ENCODE assay signal across 28 cellular contexts in the genomic region with DNA sequence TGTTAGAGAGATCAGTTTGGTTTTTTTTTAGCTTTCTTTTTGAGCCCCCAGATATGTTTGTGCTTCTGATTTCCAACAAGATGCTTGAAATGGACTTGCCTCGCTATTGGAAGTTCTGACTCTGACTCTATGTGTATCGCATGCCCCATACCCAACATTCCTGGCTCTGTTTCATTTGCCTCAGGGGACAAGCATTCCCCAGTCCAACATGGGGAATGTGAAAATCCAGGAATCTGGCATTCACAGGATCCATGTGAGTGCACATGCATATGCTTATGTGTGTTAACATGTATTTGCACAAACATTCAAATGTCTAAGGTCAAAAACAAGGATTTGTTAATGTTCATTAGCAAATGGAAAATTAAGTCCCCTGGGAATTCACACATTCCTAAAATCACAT.
DNase-seq lines count a peak whose midpoint lies in the region; ATAC-seq, FAIRE-seq and TF ChIP-seq lines count a peak whose summit lies in the region.
"Had no signal": no experiment of that assay in that cellular context is flagged by ENCODE, and none has a peak within 500 bp of the region (broad histone marks: within the 10 kb centered on the region; RNA-seq: fewer than 3 reads in every experiment).

No MANE protein-coding gene starts in this region.

- no peaks in the 10 kb centered on the region for H3K79me1 ChIP-seq in neuronal stem cell (ENCODE audit: low read depth, low read length)

- H3K4ac ChIP-seq in neuronal stem cell (ENCODE audit: low read length): no peak overlapping the region

- peaks cover 9% of the 10 kb centered on the region for H3K9me3 Mint-ChIP-seq in glutamatergic neuron (ENCODE audit: unreplicated experiment)

- H3K9me3 ChIP-seq in neuronal stem cell (replicated peaks in 1 of 2; ENCODE audit: control insufficient read depth in 2 of 2, insufficient read depth in 1 of 2, low read depth in 1 of 2, low read length in 2 of 2): no peaks in the 10 kb centered on the region
- H3K9me3 ChIP-seq: SJCRH30 had no signal

- no peak for TF ChIP-seq CTCF in glutamatergic neuron (IDR thresholded peaks at IDR 0.05; ENCODE audit: partially characterized antibody, unreplicated experiment)

- no peak overlapping the region for H2BK120ac ChIP-seq in neuronal stem cell (ENCODE audit: low read depth, low read length)

- no peak overlapping the region for H3K14ac ChIP-seq in neuronal stem cell (ENCODE audit: low read length)

- H2AFZ ChIP-seq in neuronal stem cell (ENCODE audit: low read length): peak overlapping the region; percentile 16

- no peak overlapping the region for H2BK15ac ChIP-seq in neuronal stem cell (ENCODE audit: low read length)

- H3K4me1 Mint-ChIP-seq in glutamatergic neuron (ENCODE audit: low read depth, unreplicated experiment): peaks cover 27% of the 10 kb centered on the region
- H3K4me1 Mint-ChIP-seq: CD4-positive, alpha-beta memory T cell had no signal

- no peak overlapping the region for H2AK5ac ChIP-seq in neuronal stem cell (ENCODE audit: low read depth, low read length)

- H3K23ac ChIP-seq in neuronal stem cell (ENCODE audit: low read depth, low read length, poor library complexity): no peak overlapping the region

- H3K36me3 Mint-ChIP-seq in glutamatergic neuron (ENCODE audit: unreplicated experiment): no peaks in the 10 kb centered on the region
- H3K36me3 Mint-ChIP-seq: CD4-positive, alpha-beta memory T cell had no signal

- H3K27me3 ChIP-seq in neuronal stem cell (ENCODE audit: control insufficient read depth in 3 of 3, insufficient read depth in 3 of 3, low read depth in 1 of 3, low read length in 3 of 3): no peaks in the 10 kb centered on the region
- H3K27me3 ChIP-seq: SJCRH30 had no signal

- no peak overlapping the region for H4K8ac ChIP-seq in neuronal stem cell (ENCODE audit: low read depth, low read length)

- H3K27ac ChIP-seq in neuronal stem cell (replicated peaks; ENCODE audit: low read length): no peak overlapping the region
- H3K27ac ChIP-seq: SJCRH30 had no signal

- WGBS in neuronal stem cell (ENCODE audit: extremely low coverage in 2 of 2, insufficient read length in 2 of 2, insufficient replicate concordance in 1 of 2), 2 donors: no CpG with 5 or more reads among the region's 2 CpGs

- no peak overlapping the region for H4K91ac ChIP-seq in neuronal stem cell (ENCODE audit: low read depth, low read length, poor library complexity)

- peak; percentile 55 for FAIRE-seq in H54 (lab: Jason Lieb, UNC)

- peaks cover 0 to 9% of the 10 kb centered on the region in 2 donors for H3K4me1 ChIP-seq in neuronal stem cell (ENCODE audit: control insufficient read depth in 2 of 2, insufficient read depth in 1 of 2, low read depth in 1 of 2, low read length in 2 of 2)
- H3K4me1 ChIP-seq: SJCRH30 had no signal

- TF ChIP-seq POLR2A in H54 (IDR thresholded peaks at IDR 0.05; ENCODE audit: low read depth, low read length): no peak

- H3K36me3 ChIP-seq in neuronal stem cell (replicated peaks in 1 of 2; ENCODE audit: control insufficient read depth in 2 of 2, insufficient read depth in 2 of 2, low read length in 2 of 2): no peaks in the 10 kb centered on the region
- H3K36me3 ChIP-seq: SJCRH30 had no signal

- H3K4me2 ChIP-seq in neuronal stem cell (ENCODE audit: insufficient read depth, low read length, poor library complexity, severe bottlenecking): no peak overlapping the region

- no peak for ATAC-seq in esophagus mucosa
- ATAC-seq in GM19452 (IDR thresholded peaks at IDR 0.05; ENCODE audit: unreplicated experiment): no peak
- ATAC-seq: HCT116, PC-3, SK-N-SH treated with all-trans-retinoic acid at 6 μM for 48 hours had no signal

- H3K9ac ChIP-seq in neuronal stem cell (ENCODE audit: low read depth, low read length, poor library complexity): no peak overlapping the region

- H2BK12ac ChIP-seq in neuronal stem cell (ENCODE audit: low read length): no peak overlapping the region

- H3K18ac ChIP-seq in neuronal stem cell (ENCODE audit: low read length): no peak overlapping the region

- peak overlapping the region; percentile 34 for H3K4me3 Mint-ChIP-seq in glutamatergic neuron (ENCODE audit: unreplicated experiment)
- H3K4me3 Mint-ChIP-seq: CD4-positive, alpha-beta memory T cell had no signal

- peak overlapping the region; percentile 67 for H3K27ac Mint-ChIP-seq in glutamatergic neuron (ENCODE audit: unreplicated experiment)
- H3K27ac Mint-ChIP-seq: CD4-positive, alpha-beta memory T cell had no signal

- H3K4me3 ChIP-seq in neuronal stem cell (ENCODE audit: low read length in 2 of 2): no peak overlapping the region
- H3K4me3 ChIP-seq: SJCRH30 had no signal

- H3K27me3 Mint-ChIP-seq in glutamatergic neuron (ENCODE audit: unreplicated experiment): peaks cover 3% of the 10 kb centered on the region

- H2BK5ac ChIP-seq in neuronal stem cell (ENCODE audit: low read length): no peak overlapping the region

- DNase-seq in H54 (ENCODE audit: insufficient read length, low spot score) (no peak), NCI-H69 (lab: John Stamatoyannopoulos, UW) (peak; percentile 62), glutamatergic neuron (peak; percentile 15), neuronal stem cell (ENCODE audit: low spot score) (no peak), GM03348 (ENCODE audit: low spot score) (no peak), superior temporal gyrus (ENCODE audit: extremely low spot score) (no peak)
- DNase-seq: C1 segment of cervical spinal cord; CD4-positive, alpha-beta memory T cell; COR-L47; DMS79; GOT3; IMR-90; KG1; NCI-H1092 treated with DMSO at 0.1 percent for 48 hours; NCI-H1436; NCI-H187; NCI-H2081 treated with DMSO at 0.1 percent for 48 hours; NCI-H2171; NCI-H345; NCI-H510A treated with DMSO at 0.1 percent for 48 hours; NCI-H748 treated with DMSO at 0.1 percent for 48 hours; NK-92 treated with Interleukin-12 subunit alpha and Interleukin-12 subunit beta, amount 100 ng/mL, for 24 hours; PC-3; SJCRH30 had no signal

Comparison
In these comparisons a context has a peak if more than half of its experiments do, and no peak if none do; other contexts are left out.
1. DNase-seq: peak in NCI-H69 (single experiment) and glutamatergic neuron (single experiment); none in H54 (single experiment), neuronal stem cell (single experiment), GM03348 (single experiment) and superior temporal gyrus (single experiment).